Comparison of ENCODE assay signal across 1 cellular context in the genomic region with DNA sequence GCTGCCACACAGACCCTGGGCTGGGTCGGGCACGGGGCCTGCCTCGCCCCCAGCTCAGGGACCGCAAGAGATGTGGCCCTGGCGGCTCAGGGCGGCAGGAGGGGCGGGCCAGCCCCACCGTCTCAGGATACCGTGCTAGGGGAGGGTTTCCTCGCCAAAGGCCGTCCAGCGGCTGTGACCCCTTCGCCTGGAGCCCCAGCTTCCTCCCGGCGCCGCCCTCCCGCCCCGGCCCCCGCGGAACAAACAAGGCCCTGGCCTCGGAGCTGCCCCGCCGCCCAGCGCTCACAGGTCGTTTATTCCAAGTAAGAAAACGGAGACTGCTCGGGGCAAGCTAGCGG.
TF ChIP-seq lines count a peak whose summit lies in the region.

No MANE protein-coding gene starts in this region.

TF ChIP-seq in HepG2, 621 proteins besides CTCF, POLR2A, EP300 and RAD21 (continued from another document):
- TF ChIP-seq ZMYM3 (CRISPR knock-in tag; IDR thresholded peaks at IDR 0.05) (no peak), BRD4 (CRISPR knock-in tag; IDR thresholded peaks at IDR 0.05) (no peak), SRSF1 (optimal IDR thresholded peaks at IDR 0.05; ENCODE audit: low read depth, low read length) (no peak), TBX2 (CRISPR knock-in tag; IDR thresholded peaks at IDR 0.05; ENCODE audit: borderline replicate concordance) (no peak), ZFP41 (CRISPR knock-in tag; IDR thresholded peaks at IDR 0.05; ENCODE audit: borderline replicate concordance) (no peak), MAF1 (CRISPR knock-in tag; IDR thresholded peaks at IDR 0.05; ENCODE audit: borderline replicate concordance) (no peak), AGO1 (IDR thresholded peaks at IDR 0.05; ENCODE audit: low read depth, low read length, poor library complexity, severe bottlenecking) (no peak), ETV5 (CRISPR knock-in tag; IDR thresholded peaks at IDR 0.05; ENCODE audit: borderline replicate concordance) (no peak)
- TF ChIP-seq, protein P1, sequence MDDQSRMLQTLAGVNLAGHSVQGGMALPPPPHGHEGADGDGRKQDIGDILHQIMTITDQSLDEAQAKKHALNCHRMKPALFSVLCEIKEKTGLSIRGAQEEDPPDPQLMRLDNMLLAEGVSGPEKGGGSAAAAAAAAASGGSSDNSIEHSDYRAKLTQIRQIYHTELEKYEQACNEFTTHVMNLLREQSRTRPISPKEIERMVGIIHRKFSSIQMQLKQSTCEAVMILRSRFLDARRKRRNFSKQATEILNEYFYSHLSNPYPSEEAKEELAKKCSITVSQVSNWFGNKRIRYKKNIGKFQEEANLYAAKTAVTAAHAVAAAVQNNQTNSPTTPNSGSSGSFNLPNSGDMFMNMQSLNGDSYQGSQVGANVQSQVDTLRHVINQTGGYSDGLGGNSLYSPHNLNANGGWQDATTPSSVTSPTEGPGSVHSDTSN (CRISPR knock-in tag; IDR thresholded peaks at IDR 0.05; ENCODE audit: borderline replicate concordance) = 0 out of 2 replicates have a peak, but pooled peaks have one; percentile 70
- TF ChIP-seq, protein P2, sequence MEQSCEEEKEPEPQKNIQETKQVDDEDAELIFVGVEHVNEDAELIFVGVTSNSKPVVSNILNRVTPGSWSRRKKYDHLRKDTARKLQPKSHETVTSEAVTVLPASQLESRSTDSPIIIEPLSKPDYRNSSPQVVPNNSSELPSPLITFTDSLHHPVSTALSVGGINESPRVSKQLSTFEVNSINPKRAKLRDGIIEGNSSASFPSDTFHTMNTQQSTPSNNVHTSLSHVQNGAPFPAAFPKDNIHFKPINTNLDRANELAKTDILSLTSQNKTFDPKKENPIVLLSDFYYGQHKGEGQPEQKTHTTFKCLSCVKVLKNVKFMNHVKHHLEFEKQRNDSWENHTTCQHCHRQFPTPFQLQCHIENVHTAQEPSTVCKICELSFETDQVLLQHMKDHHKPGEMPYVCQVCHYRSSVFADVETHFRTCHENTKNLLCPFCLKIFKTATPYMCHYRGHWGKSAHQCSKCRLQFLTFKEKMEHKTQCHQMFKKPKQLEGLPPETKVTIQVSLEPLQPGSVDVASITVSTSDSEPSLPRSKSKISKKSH (CRISPR knock-in tag; IDR thresholded peaks at IDR 0.05; ENCODE audit: borderline replicate concordance) = 0 out of 2 replicates have a peak, but pooled peaks have one; percentile 8
- TF ChIP-seq, protein P3, sequence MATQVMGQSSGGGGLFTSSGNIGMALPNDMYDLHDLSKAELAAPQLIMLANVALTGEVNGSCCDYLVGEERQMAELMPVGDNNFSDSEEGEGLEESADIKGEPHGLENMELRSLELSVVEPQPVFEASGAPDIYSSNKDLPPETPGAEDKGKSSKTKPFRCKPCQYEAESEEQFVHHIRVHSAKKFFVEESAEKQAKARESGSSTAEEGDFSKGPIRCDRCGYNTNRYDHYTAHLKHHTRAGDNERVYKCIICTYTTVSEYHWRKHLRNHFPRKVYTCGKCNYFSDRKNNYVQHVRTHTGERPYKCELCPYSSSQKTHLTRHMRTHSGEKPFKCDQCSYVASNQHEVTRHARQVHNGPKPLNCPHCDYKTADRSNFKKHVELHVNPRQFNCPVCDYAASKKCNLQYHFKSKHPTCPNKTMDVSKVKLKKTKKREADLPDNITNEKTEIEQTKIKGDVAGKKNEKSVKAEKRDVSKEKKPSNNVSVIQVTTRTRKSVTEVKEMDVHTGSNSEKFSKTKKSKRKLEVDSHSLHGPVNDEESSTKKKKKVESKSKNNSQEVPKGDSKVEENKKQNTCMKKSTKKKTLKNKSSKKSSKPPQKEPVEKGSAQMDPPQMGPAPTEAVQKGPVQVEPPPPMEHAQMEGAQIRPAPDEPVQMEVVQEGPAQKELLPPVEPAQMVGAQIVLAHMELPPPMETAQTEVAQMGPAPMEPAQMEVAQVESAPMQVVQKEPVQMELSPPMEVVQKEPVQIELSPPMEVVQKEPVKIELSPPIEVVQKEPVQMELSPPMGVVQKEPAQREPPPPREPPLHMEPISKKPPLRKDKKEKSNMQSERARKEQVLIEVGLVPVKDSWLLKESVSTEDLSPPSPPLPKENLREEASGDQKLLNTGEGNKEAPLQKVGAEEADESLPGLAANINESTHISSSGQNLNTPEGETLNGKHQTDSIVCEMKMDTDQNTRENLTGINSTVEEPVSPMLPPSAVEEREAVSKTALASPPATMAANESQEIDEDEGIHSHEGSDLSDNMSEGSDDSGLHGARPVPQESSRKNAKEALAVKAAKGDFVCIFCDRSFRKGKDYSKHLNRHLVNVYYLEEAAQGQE (IDR thresholded peaks at IDR 0.05; ENCODE audit: borderline replicate concordance in 1 of 2, low read depth in 1 of 2, low read length in 2 of 2) = no peak
